8 cellular contexts compared by ENCODE assay signal in the genomic region with DNA sequence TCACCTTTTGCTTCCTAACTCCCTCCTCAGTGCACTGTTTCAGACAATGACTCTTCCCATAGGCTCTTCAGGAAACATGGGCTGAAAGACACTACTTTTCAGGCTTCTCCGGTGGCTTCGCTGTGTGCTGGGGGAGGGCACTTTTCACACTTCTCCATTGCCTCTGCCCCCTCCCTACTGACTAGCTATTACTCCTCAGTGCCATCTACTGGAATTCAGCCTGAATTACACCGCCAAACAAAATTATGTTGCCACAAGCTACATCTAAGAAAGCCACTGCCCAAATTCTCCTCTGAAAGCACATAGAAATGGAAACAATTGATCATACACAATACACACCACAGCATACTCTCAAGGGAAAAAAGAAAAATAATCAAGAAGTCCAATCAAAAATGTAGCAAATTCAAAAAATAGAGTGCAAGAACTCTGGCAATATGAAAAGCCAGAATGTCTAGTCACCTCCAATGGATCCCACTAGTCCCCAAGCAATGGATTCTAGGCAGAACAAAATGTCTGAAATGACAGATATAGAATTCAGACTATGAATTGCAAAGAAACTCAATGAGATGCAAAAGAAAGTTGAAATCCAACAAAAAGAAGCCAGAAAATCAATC.
A peak's percentile ranks its signal among the peaks of the same experiment; 100 is the strongest.
DNase-seq lines count a peak whose midpoint lies in the region; ATAC-seq and TF ChIP-seq lines count a peak whose summit lies in the region.

No MANE protein-coding gene starts in this region.

- intact Hi-C loops in Panc1 (cut with micrococcal nuclease; ENCODE audit: unreplicated experiment) = no loop called here

- H2BK12ac ChIP-seq in H9 (ENCODE audit: insufficient read length, low read depth, low read length) = no peak overlapping the region

- H3K23me2 ChIP-seq in H9 (ENCODE audit: insufficient read length, low read depth, low read length, poor library complexity, severe bottlenecking) = no peaks in the 10 kb centered on the region

- H3T11ph ChIP-seq in H9 (ENCODE audit: low read length) = no peak overlapping the region

- WGBS in H9 (ENCODE audit: extremely low coverage, insufficient read length, low lambda C conversion rate) = no CpG with 5 or more reads among the region's 3 CpGs

- in situ Hi-C loops in Panc1 (cut with HindIII; ENCODE audit: low pct_unique_long_range_greater_than_20kb, low sequenced_read_pairs) = no loop called here

- no peak overlapping the region for H3K4me3 Mint-ChIP-seq in H9
- H3K4me3 Mint-ChIP-seq in stimulated activated memory B cell treated with anti-CD40 and anti-IgM and Interleukin-4, amounts not matched to agents 10 μg/mL and 1 μg/mL and 100 μg/mL, for 72 hours = no peak overlapping the region

- no peak overlapping the region for H4K91ac ChIP-seq in H9 (ENCODE audit: insufficient read length, low read depth, low read length)

- H3K36me3 ChIP-seq in DOHH2 (ENCODE audit: control insufficient read depth, low read length) (no peaks in the 10 kb centered on the region), Panc1 (ENCODE audit: control insufficient read depth, insufficient read depth, low read length) (no peaks in the 10 kb centered on the region)

- no peaks in the 10 kb centered on the region for H3K79me2 ChIP-seq in DOHH2 (ENCODE audit: control insufficient read depth, low read length)
- H3K79me2 ChIP-seq in H9 (ENCODE audit: insufficient read depth, low read length) = no peaks in the 10 kb centered on the region

- no peaks in the 10 kb centered on the region for H3K9me2 ChIP-seq in DOHH2 (replicated peaks; ENCODE audit: control insufficient read depth, low read length)

- H3K4ac ChIP-seq in H9 (ENCODE audit: low read depth, low read length) = no peak overlapping the region

- H3K9me3 ChIP-seq in DOHH2 (ENCODE audit: control insufficient read depth, insufficient read depth, low read length) (no peaks in the 10 kb centered on the region), H9 (ENCODE audit: control insufficient read depth, low read depth, low read length) (no peaks in the 10 kb centered on the region), Panc1 (ENCODE audit: control insufficient read depth, insufficient read depth, low read depth, low read length) (no peaks in the 10 kb centered on the region)

- no peaks in the 10 kb centered on the region for H3K4me1 ChIP-seq in DOHH2 (ENCODE audit: control insufficient read depth, low read length)
- H3K4me1 ChIP-seq in H9 (ENCODE audit: insufficient read depth, low read length) = no peaks in the 10 kb centered on the region
- no peaks in the 10 kb centered on the region for H3K4me1 ChIP-seq in Panc1 (ENCODE audit: control insufficient read depth, insufficient read depth, low read length)

- no peak overlapping the region for H3K4me3 ChIP-seq in DOHH2 (ENCODE audit: low read length)
- no peak overlapping the region for H3K4me3 ChIP-seq in Panc1 (ENCODE audit: low read depth in 2 of 2, low read length in 2 of 2)

- peaks cover 6 to 31% (median 7%) of the 10 kb centered on the region in 3 experiments for H3K36me3 Mint-ChIP-seq in H9 (ENCODE audit: insufficient read depth in 1 of 3, low read depth in 3 of 3)
- no peaks in the 10 kb centered on the region for H3K36me3 Mint-ChIP-seq in stimulated activated memory B cell treated with anti-CD40 and anti-IgM and Interleukin-4, amounts not matched to agents 10 μg/mL and 1 μg/mL and 100 μg/mL, for 72 hours

- no peak overlapping the region for H3K23ac ChIP-seq in H9 (ENCODE audit: insufficient read length, low read depth, low read length)

- peak overlapping the region; percentile 59; the same call in 1 of the 2 replicates for H2BK15ac ChIP-seq in H9 (ENCODE audit: low read depth, low read length)

- no peak overlapping the region for H3K18ac ChIP-seq in H9 (ENCODE audit: insufficient read length, low read depth, low read length)

- H3K27ac ChIP-seq in DOHH2 (ENCODE audit: low read depth, low read length) = no peak overlapping the region
- H3K27ac ChIP-seq in H9 (ENCODE audit: insufficient read length, low read depth, low read length) = no peak overlapping the region
- H3K27ac ChIP-seq in Panc1 (ENCODE audit: low read length) = no peak overlapping the region

- no peak overlapping the region for H3K56ac ChIP-seq in H9 (ENCODE audit: insufficient read length, low read depth, low read length)

- no peaks in the 10 kb centered on the region for H3K27me3 ChIP-seq in DOHH2 (ENCODE audit: control insufficient read depth, low read length)
- no peaks in the 10 kb centered on the region for H3K27me3 ChIP-seq in H9 (ENCODE audit: insufficient read depth, low read length)
- H3K27me3 ChIP-seq in Panc1 (ENCODE audit: control insufficient read depth, insufficient read depth, low read length) = no peaks in the 10 kb centered on the region

- no peak overlapping the region for H3K27ac Mint-ChIP-seq in H9
- no peak overlapping the region for H3K27ac Mint-ChIP-seq in stimulated activated memory B cell treated with anti-CD40 and anti-IgM and Interleukin-4, amounts not matched to agents 10 μg/mL and 1 μg/mL and 100 μg/mL, for 72 hours

- no peak overlapping the region for H2BK120ac ChIP-seq in H9 (ENCODE audit: low read depth, low read length, poor library complexity, severe bottlenecking)

- H3K79me1 ChIP-seq in H9 (ENCODE audit: insufficient read depth, low read depth, low read length, poor library complexity, severe bottlenecking) = no peaks in the 10 kb centered on the region

- ATAC-seq in Panc1 (no peak), GM21526 (IDR thresholded peaks at IDR 0.05; ENCODE audit: low FRiP score, unreplicated experiment) (no peak), GM18517 (IDR thresholded peaks at IDR 0.05; ENCODE audit: unreplicated experiment) (no peak)
- ATAC-seq in stimulated activated memory B cell treated with anti-CD40 and anti-IgM and Interleukin-4, amounts not matched to agents 10 μg/mL and 1 μg/mL and 100 μg/mL, for 72 hours = no peak

- peaks cover 8 to 9% of the 10 kb centered on the region in 2 experiments; a peak in 2 of 4 replicates for H3K4me1 Mint-ChIP-seq in H9
- no peaks in the 10 kb centered on the region for H3K4me1 Mint-ChIP-seq in stimulated activated memory B cell treated with anti-CD40 and anti-IgM and Interleukin-4, amounts not matched to agents 10 μg/mL and 1 μg/mL and 100 μg/mL, for 72 hours

- no peak overlapping the region for H2BK20ac ChIP-seq in H9 (ENCODE audit: low read depth, low read length, poor library complexity, severe bottlenecking)

- CTCF ChIA-PET in Panc1 (lab: Charles Lee) = no interaction called here

- DNase-seq in H9 = peak; percentile 34
- no peak for DNase-seq in Panc1 (ENCODE audit: low read depth, low spot score)
- peak; percentile 56 for DNase-seq in iPS-NIHi11 (ENCODE audit: low spot score)
- no peak for DNase-seq in pons (ENCODE audit: low spot score)

- H3K4me2 ChIP-seq in DOHH2 (ENCODE audit: low read length) (no peak overlapping the region), H9 (ENCODE audit: insufficient read depth, insufficient read length, low read length) (no peak overlapping the region)

- no peak overlapping the region for H3K14ac ChIP-seq in H9 (ENCODE audit: insufficient read depth, low read length)

- POLR2A ChIA-PET in Panc1 (lab: Charles Lee) = no interaction called here

- BruUV-seq in Panc1 (replicated peaks; lab: Mats Ljungman, UMichigan) = no TSS peak

- H3K27me3 Mint-ChIP-seq in H9 (ENCODE audit: low read depth) = peaks cover 3% of the 10 kb centered on the region
- H3K27me3 Mint-ChIP-seq in stimulated activated memory B cell treated with anti-CD40 and anti-IgM and Interleukin-4, amounts not matched to agents 10 μg/mL and 1 μg/mL and 100 μg/mL, for 72 hours = no peaks in the 10 kb centered on the region

- H3F3A ChIP-seq in DOHH2 (ENCODE audit: control insufficient read depth, insufficient read depth) = no peaks in the 10 kb centered on the region

- TF ChIP-seq CTCF in DOHH2 (IDR thresholded peaks at IDR 0.05; ENCODE audit: low read depth, low read length, poor library complexity, severe bottlenecking) (peak; percentile 79), H9 (conservative IDR thresholded peaks at IDR 0.05) (peak; percentile 76), Panc1 (IDR thresholded peaks at IDR 0.05) (peak; percentile 74)

- H4K8ac ChIP-seq in H9 (replicated peaks; ENCODE audit: insufficient read length, low read depth, low read length) = no peak overlapping the region

- H2AK5ac ChIP-seq in H9 (ENCODE audit: insufficient read length, low read length) = no peak overlapping the region

- H3K9ac ChIP-seq in H9 (ENCODE audit: extremely low read depth, insufficient read length, low read length) = no peak overlapping the region

- no peak overlapping the region for H4K5ac ChIP-seq in H9 (ENCODE audit: insufficient read length, low read depth, low read length)

- peaks cover 24 to 27% of the 10 kb centered on the region in 2 experiments for H3K9me3 Mint-ChIP-seq in H9
- peaks cover 13% of the 10 kb centered on the region for H3K9me3 Mint-ChIP-seq in stimulated activated memory B cell treated with anti-CD40 and anti-IgM and Interleukin-4, amounts not matched to agents 10 μg/mL and 1 μg/mL and 100 μg/mL, for 72 hours

- no peaks in the 10 kb centered on the region for H4K20me1 ChIP-seq in DOHH2 (ENCODE audit: control insufficient read depth, insufficient read depth, low read depth, low read length)
- no peaks in the 10 kb centered on the region for H4K20me1 ChIP-seq in H9 (ENCODE audit: control insufficient read depth, insufficient read depth, insufficient read length)

- no peak overlapping the region for H2BK5ac ChIP-seq in H9 (ENCODE audit: insufficient read length, low read length)

- no peak overlapping the region for H2AFZ ChIP-seq in H9 (ENCODE audit: low read length)

Comparison
In these comparisons a context has a peak if more than half of its experiments do, and no peak if none do; other contexts are left out.
1. DNase-seq: peak in H9 (single experiment) and iPS-NIHi11 (single experiment); none in Panc1 (single experiment) and pons (single experiment).
2. Peak in every context shown above with its lines, with median percentiles within 50 percentile points of each other: CTCF ChIP-seq.